25 cellular contexts compared by ENCODE assay signal in genomic region chr1:53210352-53210751, GRCh38.
"Had no signal": no experiment of that assay in that cellular context is flagged by ENCODE, and none has a peak within 500 bp of the region (broad histone marks: within the 10 kb centered on the region; RNA-seq: fewer than 3 reads in every experiment).

No MANE protein-coding gene starts in this region.

- H2AFZ ChIP-seq: hepatocyte had no signal

- H3K9me3 ChIP-seq: gastroesophageal sphincter, ovary, psoas muscle, thoracic aorta had no signal

- H3K27me3 ChIP-seq: esophagus muscularis mucosa, foreskin keratinocyte, gastroesophageal sphincter, heart left ventricle, hepatocyte, left lung, ovary, spleen, tibial nerve, upper lobe of left lung had no signal

- H3K4me3 ChIP-seq: esophagus muscularis mucosa, gastroesophageal sphincter, heart left ventricle, hepatocyte, left lung, ovary, psoas muscle, skin epidermis, spleen, thoracic aorta, tibial nerve, upper lobe of left lung had no signal

- DNase-seq: effector CD8-positive, alpha-beta T cell; endodermal cell; foreskin keratinocyte; heart left ventricle; kidney; left lung; mesendoderm; naive thymus-derived CD8-positive, alpha-beta T cell; occipital lobe; ovary; posterior cingulate gyrus; psoas muscle; right cardiac atrium; spleen; stimulated activated CD4-positive, alpha-beta T cell treated with anti-CD3 and anti-CD28 coated beads, Interleukin-4, amount 100 ng/mL, for 4 hours had no signal

- ATAC-seq: foreskin keratinocyte; gastroesophageal sphincter; left lung; naive thymus-derived CD8-positive, alpha-beta T cell; psoas muscle; right cardiac atrium; stimulated activated memory B cell treated with anti-CD40 and anti-IgM and Interleukin-4, amounts not matched to agents 10 μg/mL and 1 μg/mL and 100 μg/mL, for 72 hours had no signal

- H3K79me2 ChIP-seq: hepatocyte had no signal

- H3K4me1 ChIP-seq: esophagus muscularis mucosa, foreskin keratinocyte, gastroesophageal sphincter, left lung, psoas muscle, spleen, upper lobe of left lung had no signal

- H3K27ac ChIP-seq: esophagus muscularis mucosa, foreskin keratinocyte, gastroesophageal sphincter, heart left ventricle, hepatocyte, left lung, ovary, psoas muscle, skin epidermis, spleen, thoracic aorta, tibial nerve, upper lobe of left lung had no signal

- FAIRE-seq: colon, kidney, urothelium cell line had no signal

- H3K4me2 ChIP-seq: hepatocyte had no signal
